1 cellular context compared by ENCODE assay signal in the genomic region with DNA sequence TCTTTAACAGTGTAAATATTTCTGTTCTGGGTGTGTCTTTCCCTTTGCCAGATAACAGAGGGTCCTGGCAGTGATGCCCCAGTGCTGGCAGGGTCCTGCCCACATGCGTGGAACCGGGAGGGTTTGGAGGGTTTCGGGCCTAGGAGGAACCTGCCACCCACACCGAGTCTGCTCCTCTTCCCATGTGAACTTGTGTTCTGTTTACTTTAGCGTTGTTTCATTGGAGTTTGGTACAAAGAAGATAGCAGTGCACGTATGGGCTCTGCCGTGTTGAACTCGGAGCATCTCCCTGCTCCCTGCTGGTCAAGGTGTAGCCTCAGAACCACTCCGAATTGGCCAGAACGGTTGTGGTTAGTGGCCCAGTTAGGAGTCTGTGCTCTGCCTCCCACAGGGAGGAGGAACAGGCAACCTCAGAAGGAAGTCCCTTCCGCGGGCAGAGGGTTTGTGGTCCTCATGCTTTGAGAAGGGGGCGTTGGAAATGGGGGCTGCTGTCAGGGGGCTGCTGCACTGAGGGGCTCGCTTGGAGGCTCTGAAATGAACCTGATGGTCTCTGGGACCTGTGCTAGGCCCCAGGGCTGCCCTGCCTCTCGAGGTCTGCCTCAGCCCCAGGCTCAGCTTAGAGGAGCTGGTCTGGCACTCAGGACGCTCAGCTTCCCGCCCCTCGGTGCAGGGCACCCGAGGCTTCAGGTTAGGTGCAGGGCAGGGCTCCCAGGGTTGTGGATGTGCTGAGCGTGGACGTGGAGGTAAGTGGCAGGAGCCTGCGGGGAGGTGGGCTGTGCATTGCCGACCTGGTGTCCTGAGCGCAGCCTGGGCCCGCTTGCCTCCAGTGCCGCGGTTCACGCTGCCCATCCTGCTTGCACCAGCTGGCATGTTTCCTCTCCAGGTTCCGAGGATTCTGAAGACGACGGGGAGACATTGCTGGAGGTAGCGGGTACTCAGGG.
TF ChIP-seq lines count a peak whose summit lies in the region.

No MANE protein-coding gene starts in this region.

TF ChIP-seq in WTC11, 78 proteins besides CTCF, POLR2A, EP300 and RAD21:
- TF ChIP-seq, protein P1, sequence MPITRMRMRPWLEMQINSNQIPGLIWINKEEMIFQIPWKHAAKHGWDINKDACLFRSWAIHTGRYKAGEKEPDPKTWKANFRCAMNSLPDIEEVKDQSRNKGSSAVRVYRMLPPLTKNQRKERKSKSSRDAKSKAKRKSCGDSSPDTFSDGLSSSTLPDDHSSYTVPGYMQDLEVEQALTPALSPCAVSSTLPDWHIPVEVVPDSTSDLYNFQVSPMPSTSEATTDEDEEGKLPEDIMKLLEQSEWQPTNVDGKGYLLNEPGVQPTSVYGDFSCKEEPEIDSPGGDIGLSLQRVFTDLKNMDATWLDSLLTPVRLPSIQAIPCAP (CRISPR knock-in tag; IDR thresholded peaks at IDR 0.05): no peak
- TF ChIP-seq ZNF425 (CRISPR knock-in tag; conservative IDR thresholded peaks at IDR 0.05) (no peak), NFE2L1 (CRISPR knock-in tag; IDR thresholded peaks at IDR 0.05) (no peak), E2F1 (CRISPR knock-in tag; IDR thresholded peaks at IDR 0.05) (no peak), NFYB (CRISPR knock-in tag; conservative IDR thresholded peaks at IDR 0.05; ENCODE audit: low read depth) (no peak), HMGA2 (CRISPR knock-in tag; IDR thresholded peaks at IDR 0.05) (no peak), FOXJ3 (CRISPR knock-in tag; IDR thresholded peaks at IDR 0.05; ENCODE audit: borderline replicate concordance) (no peak), GTF2I (CRISPR knock-in tag; conservative IDR thresholded peaks at IDR 0.05) (no peak), ZNF532 (CRISPR knock-in tag; IDR thresholded peaks at IDR 0.05; ENCODE audit: borderline replicate concordance) (no peak), ZNF317 (CRISPR knock-in tag; IDR thresholded peaks at IDR 0.05; ENCODE audit: borderline replicate concordance, low read depth) (no peak), SP1 (CRISPR knock-in tag; conservative IDR thresholded peaks at IDR 0.05) (no peak), ZNF138 (CRISPR knock-in tag; conservative IDR thresholded peaks at IDR 0.05) (no peak), CBFB (CRISPR knock-in tag; IDR thresholded peaks at IDR 0.05; ENCODE audit: low read depth) (no peak), RORB (CRISPR knock-in tag; IDR thresholded peaks at IDR 0.05) (no peak), CREB1 (CRISPR knock-in tag; IDR thresholded peaks at IDR 0.05) (no peak)
- TF ChIP-seq, protein P2, sequence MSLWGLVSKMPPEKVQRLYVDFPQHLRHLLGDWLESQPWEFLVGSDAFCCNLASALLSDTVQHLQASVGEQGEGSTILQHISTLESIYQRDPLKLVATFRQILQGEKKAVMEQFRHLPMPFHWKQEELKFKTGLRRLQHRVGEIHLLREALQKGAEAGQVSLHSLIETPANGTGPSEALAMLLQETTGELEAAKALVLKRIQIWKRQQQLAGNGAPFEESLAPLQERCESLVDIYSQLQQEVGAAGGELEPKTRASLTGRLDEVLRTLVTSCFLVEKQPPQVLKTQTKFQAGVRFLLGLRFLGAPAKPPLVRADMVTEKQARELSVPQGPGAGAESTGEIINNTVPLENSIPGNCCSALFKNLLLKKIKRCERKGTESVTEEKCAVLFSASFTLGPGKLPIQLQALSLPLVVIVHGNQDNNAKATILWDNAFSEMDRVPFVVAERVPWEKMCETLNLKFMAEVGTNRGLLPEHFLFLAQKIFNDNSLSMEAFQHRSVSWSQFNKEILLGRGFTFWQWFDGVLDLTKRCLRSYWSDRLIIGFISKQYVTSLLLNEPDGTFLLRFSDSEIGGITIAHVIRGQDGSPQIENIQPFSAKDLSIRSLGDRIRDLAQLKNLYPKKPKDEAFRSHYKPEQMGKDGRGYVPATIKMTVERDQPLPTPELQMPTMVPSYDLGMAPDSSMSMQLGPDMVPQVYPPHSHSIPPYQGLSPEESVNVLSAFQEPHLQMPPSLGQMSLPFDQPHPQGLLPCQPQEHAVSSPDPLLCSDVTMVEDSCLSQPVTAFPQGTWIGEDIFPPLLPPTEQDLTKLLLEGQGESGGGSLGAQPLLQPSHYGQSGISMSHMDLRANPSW (CRISPR knock-in tag; conservative IDR thresholded peaks at IDR 0.05; ENCODE audit: low read depth): no peak
- TF ChIP-seq, protein P3, sequence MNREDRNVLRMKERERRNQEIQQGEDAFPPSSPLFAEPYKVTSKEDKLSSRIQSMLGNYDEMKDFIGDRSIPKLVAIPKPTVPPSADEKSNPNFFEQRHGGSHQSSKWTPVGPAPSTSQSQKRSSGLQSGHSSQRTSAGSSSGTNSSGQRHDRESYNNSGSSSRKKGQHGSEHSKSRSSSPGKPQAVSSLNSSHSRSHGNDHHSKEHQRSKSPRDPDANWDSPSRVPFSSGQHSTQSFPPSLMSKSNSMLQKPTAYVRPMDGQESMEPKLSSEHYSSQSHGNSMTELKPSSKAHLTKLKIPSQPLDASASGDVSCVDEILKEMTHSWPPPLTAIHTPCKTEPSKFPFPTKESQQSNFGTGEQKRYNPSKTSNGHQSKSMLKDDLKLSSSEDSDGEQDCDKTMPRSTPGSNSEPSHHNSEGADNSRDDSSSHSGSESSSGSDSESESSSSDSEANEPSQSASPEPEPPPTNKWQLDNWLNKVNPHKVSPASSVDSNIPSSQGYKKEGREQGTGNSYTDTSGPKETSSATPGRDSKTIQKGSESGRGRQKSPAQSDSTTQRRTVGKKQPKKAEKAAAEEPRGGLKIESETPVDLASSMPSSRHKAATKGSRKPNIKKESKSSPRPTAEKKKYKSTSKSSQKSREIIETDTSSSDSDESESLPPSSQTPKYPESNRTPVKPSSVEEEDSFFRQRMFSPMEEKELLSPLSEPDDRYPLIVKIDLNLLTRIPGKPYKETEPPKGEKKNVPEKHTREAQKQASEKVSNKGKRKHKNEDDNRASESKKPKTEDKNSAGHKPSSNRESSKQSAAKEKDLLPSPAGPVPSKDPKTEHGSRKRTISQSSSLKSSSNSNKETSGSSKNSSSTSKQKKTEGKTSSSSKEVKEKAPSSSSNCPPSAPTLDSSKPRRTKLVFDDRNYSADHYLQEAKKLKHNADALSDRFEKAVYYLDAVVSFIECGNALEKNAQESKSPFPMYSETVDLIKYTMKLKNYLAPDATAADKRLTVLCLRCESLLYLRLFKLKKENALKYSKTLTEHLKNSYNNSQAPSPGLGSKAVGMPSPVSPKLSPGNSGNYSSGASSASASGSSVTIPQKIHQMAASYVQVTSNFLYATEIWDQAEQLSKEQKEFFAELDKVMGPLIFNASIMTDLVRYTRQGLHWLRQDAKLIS (CRISPR knock-in tag; IDR thresholded peaks at IDR 0.05; ENCODE audit: borderline replicate concordance): no peak
- TF ChIP-seq, protein P4, sequence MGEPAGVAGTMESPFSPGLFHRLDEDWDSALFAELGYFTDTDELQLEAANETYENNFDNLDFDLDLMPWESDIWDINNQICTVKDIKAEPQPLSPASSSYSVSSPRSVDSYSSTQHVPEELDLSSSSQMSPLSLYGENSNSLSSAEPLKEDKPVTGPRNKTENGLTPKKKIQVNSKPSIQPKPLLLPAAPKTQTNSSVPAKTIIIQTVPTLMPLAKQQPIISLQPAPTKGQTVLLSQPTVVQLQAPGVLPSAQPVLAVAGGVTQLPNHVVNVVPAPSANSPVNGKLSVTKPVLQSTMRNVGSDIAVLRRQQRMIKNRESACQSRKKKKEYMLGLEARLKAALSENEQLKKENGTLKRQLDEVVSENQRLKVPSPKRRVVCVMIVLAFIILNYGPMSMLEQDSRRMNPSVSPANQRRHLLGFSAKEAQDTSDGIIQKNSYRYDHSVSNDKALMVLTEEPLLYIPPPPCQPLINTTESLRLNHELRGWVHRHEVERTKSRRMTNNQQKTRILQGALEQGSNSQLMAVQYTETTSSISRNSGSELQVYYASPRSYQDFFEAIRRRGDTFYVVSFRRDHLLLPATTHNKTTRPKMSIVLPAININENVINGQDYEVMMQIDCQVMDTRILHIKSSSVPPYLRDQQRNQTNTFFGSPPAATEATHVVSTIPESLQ (CRISPR knock-in tag; IDR thresholded peaks at IDR 0.05): no peak
